Comparison of ENCODE assay signal across 2 cellular contexts in the genomic region with DNA sequence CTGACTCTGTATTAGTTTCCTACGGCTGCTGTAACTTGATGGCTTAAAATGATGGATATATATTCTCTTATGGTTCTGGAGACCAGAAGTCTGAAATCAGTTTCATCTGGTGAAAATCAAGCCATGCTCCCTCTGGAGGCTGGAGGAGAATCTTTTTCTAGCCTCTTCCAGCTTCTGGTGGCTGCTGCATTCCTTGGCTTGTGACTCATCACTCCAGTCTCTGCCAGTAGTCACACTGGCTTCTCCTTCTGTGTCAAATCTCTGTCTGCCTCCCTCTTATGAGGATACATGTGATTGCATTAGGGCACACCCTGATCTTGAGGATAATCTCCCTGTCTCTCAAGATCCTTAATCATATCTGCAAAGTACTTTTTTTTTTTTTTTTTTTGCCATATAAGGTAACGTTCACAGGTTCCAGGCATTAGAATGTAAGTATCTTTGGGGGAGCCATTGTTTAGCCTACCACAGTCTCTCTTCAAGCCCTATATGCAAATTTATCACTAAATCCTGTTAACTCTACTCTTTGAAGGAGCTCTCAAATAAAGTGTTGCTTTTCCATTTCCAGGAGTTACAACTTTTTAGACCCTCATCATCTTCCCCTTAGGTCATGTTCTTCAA.
A peak's percentile ranks its signal among the peaks of the same experiment; 100 is the strongest.
TF ChIP-seq lines count a peak whose summit lies in the region.

No MANE protein-coding gene starts in this region.

TF ChIP-seq in IMR-90, 13 proteins besides CTCF, POLR2A, EP300 and RAD21 (continued from another document):
- TF ChIP-seq RFX5 (IDR thresholded peaks at IDR 0.05; ENCODE audit: low read depth, low read length) (no peak), MXI1 (IDR thresholded peaks at IDR 0.05; ENCODE audit: borderline replicate concordance, low read depth, low read length) (0 out of 2 replicates have a peak, but pooled peaks have one; percentile 38), CHD1 (IDR thresholded peaks at IDR 0.05; ENCODE audit: low read depth, low read length) (no peak), FOS (IDR thresholded peaks at IDR 0.05; ENCODE audit: low read depth, low read length) (peak; percentile 77; the same call in 1 of the 2 replicates), SMC3 (IDR thresholded peaks at IDR 0.05; ENCODE audit: low read depth, low read length) (peak; percentile 58)

TF ChIP-seq in WTC11, 78 proteins besides CTCF, POLR2A, EP300 and RAD21 (continued from another document):
- TF ChIP-seq KAT7 (CRISPR knock-in tag; IDR thresholded peaks at IDR 0.05; ENCODE audit: borderline replicate concordance) (no peak), ZNF416 (CRISPR knock-in tag; IDR thresholded peaks at IDR 0.05) (no peak), ETV6 (CRISPR knock-in tag; IDR thresholded peaks at IDR 0.05) (no peak), MXD4 (CRISPR knock-in tag; IDR thresholded peaks at IDR 0.05; ENCODE audit: borderline replicate concordance) (no peak), ZNF317 (CRISPR knock-in tag; IDR thresholded peaks at IDR 0.05; ENCODE audit: borderline replicate concordance, low read depth) (no peak), ELF4 (CRISPR knock-in tag; IDR thresholded peaks at IDR 0.05; ENCODE audit: low read depth) (no peak), NFATC4 (CRISPR knock-in tag; IDR thresholded peaks at IDR 0.05) (no peak), GABPB1 (CRISPR knock-in tag; IDR thresholded peaks at IDR 0.05) (no peak), SP1 (CRISPR knock-in tag; conservative IDR thresholded peaks at IDR 0.05) (no peak), CREM (CRISPR knock-in tag; IDR thresholded peaks at IDR 0.05) (no peak)
- TF ChIP-seq, protein P1, sequence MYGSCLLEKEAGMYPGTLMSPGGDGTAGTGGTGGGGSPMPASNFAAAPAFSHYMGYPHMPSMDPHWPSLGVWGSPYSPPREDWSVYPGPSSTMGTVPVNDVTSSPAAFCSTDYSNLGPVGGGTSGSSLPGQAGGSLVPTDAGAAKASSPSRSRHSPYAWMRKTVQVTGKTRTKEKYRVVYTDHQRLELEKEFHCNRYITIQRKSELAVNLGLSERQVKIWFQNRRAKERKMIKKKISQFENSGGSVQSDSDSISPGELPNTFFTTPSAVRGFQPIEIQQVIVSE (CRISPR knock-in tag; IDR thresholded peaks at IDR 0.05; ENCODE audit: borderline replicate concordance): no peak
- TF ChIP-seq, protein P2, sequence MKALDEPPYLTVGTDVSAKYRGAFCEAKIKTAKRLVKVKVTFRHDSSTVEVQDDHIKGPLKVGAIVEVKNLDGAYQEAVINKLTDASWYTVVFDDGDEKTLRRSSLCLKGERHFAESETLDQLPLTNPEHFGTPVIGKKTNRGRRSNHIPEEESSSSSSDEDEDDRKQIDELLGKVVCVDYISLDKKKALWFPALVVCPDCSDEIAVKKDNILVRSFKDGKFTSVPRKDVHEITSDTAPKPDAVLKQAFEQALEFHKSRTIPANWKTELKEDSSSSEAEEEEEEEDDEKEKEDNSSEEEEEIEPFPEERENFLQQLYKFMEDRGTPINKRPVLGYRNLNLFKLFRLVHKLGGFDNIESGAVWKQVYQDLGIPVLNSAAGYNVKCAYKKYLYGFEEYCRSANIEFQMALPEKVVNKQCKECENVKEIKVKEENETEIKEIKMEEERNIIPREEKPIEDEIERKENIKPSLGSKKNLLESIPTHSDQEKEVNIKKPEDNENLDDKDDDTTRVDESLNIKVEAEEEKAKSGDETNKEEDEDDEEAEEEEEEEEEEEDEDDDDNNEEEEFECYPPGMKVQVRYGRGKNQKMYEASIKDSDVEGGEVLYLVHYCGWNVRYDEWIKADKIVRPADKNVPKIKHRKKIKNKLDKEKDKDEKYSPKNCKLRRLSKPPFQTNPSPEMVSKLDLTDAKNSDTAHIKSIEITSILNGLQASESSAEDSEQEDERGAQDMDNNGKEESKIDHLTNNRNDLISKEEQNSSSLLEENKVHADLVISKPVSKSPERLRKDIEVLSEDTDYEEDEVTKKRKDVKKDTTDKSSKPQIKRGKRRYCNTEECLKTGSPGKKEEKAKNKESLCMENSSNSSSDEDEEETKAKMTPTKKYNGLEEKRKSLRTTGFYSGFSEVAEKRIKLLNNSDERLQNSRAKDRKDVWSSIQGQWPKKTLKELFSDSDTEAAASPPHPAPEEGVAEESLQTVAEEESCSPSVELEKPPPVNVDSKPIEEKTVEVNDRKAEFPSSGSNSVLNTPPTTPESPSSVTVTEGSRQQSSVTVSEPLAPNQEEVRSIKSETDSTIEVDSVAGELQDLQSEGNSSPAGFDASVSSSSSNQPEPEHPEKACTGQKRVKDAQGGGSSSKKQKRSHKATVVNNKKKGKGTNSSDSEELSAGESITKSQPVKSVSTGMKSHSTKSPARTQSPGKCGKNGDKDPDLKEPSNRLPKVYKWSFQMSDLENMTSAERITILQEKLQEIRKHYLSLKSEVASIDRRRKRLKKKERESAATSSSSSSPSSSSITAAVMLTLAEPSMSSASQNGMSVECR (CRISPR knock-in tag; IDR thresholded peaks at IDR 0.05; ENCODE audit: borderline replicate concordance): no peak
- TF ChIP-seq, protein P3, sequence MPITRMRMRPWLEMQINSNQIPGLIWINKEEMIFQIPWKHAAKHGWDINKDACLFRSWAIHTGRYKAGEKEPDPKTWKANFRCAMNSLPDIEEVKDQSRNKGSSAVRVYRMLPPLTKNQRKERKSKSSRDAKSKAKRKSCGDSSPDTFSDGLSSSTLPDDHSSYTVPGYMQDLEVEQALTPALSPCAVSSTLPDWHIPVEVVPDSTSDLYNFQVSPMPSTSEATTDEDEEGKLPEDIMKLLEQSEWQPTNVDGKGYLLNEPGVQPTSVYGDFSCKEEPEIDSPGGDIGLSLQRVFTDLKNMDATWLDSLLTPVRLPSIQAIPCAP (CRISPR knock-in tag; IDR thresholded peaks at IDR 0.05): no peak
- TF ChIP-seq, protein P4, sequence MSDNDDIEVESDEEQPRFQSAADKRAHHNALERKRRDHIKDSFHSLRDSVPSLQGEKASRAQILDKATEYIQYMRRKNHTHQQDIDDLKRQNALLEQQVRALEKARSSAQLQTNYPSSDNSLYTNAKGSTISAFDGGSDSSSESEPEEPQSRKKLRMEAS (CRISPR knock-in tag; IDR thresholded peaks at IDR 0.05): no peak
